ENCODE assay signal across 7 cellular contexts in genomic region chr22:36364255-36365019, GRCh38. TPM values are rescaled to one million over a fixed set of nuclear protein-coding genes. Genes with fewer than 3 reads are reported as not detected.
DNase-seq lines count a peak whose midpoint lies in the region; ATAC-seq and TF ChIP-seq lines count a peak whose summit lies in the region.

No MANE protein-coding gene starts in this region.

- peak overlapping the region; percentile 61 for H3K56ac ChIP-seq in IMR-90 (ENCODE audit: extremely low read depth, insufficient read depth, low read length)

- peak overlapping the region; percentile 18 to 71; a peak in 3 of 4 replicates for H4K8ac ChIP-seq in IMR-90 (ENCODE audit: low read depth in 2 of 2, low read length in 2 of 2)

- peak overlapping the region; percentile 81 for H3K14ac ChIP-seq in IMR-90 (replicated peaks; ENCODE audit: low read depth, low read length)

- H2BK15ac ChIP-seq in IMR-90 (ENCODE audit: low read depth, low read length), result peak overlapping the region; percentile 55; the same call in 1 of the 3 replicates

- peak overlapping the region; percentile 39 for H3K23ac ChIP-seq in IMR-90 (ENCODE audit: low read depth, low read length)

- dilution Hi-C loops in IMR-90 (cut with HindIII; ENCODE audit: low sequenced_read_pairs, unreplicated experiment), result no loop called here

- H2BK20ac ChIP-seq in IMR-90 (ENCODE audit: low read depth, low read length), result peak overlapping the region; percentile 68; the same call in 1 of the 2 replicates

- no peaks in the 10 kb centered on the region for H3K27me3 Mint-ChIP-seq in activated naive CD8-positive, alpha-beta T cell

- peaks cover 96% of the 10 kb centered on the region for H3K4me1 Mint-ChIP-seq in activated naive CD8-positive, alpha-beta T cell (ENCODE audit: low read depth)

- H3K36me3 ChIP-seq in IMR-90 (ENCODE audit: control insufficient read depth, insufficient read depth, low read length), result peaks cover 46% of the 10 kb centered on the region
- peaks cover 0 to 15% of the 10 kb centered on the region in 2 donors for H3K36me3 ChIP-seq in left lung
- peaks cover 4 to 9% of the 10 kb centered on the region in 2 donors for H3K36me3 ChIP-seq in stomach smooth muscle (ENCODE audit: control insufficient read depth in 2 of 2, insufficient read depth in 2 of 2, low read length in 2 of 2)

- POLR2A ChIA-PET in IMR-90 (lab: Charles Lee; ENCODE audit: unreplicated experiment), result interaction anchor here (0.8 to 1.1 kb wide), 2 partner anchors 13 to 21 kb away, joined by 3 to 5 read pairs; no protein-coding TSS in a partner anchor

- peaks cover 100% of the 10 kb centered on the region for H4K20me1 ChIP-seq in IMR-90 (ENCODE audit: insufficient read depth, low read length)

- peak overlapping the region; percentile 92 for H3K27ac ChIP-seq in IMR-90 (ENCODE audit: insufficient read depth, low read length)
- H3K27ac ChIP-seq in left lung, result peak overlapping the region; percentile 87 to 99
- H3K27ac ChIP-seq in stomach smooth muscle (ENCODE audit: low read length), result peak overlapping the region; percentile 77

- in situ Hi-C loops in IMR-90 (cut with MboI; ENCODE audit: low sequenced_read_pairs), result no loop called here

- H4K5ac ChIP-seq in IMR-90 (ENCODE audit: low read depth, low read length), result peak overlapping the region; percentile 19; the same call in 1 of the 2 replicates

- H3K79me1 ChIP-seq in IMR-90 (ENCODE audit: low read depth in 1 of 2, low read length in 2 of 2), result peaks cover 0 to 67% of the 10 kb centered on the region in 2 experiments; a peak in 2 of 4 replicates

- no peaks in the 10 kb centered on the region for H3K9me3 ChIP-seq in IMR-90 (ENCODE audit: control insufficient read depth, insufficient read depth, low read length)
- H3K9me3 ChIP-seq in left lung, result no peaks in the 10 kb centered on the region
- H3K9me3 ChIP-seq in stomach smooth muscle (ENCODE audit: control insufficient read depth in 2 of 2, low read length in 2 of 2), result no peaks in the 10 kb centered on the region

- H3K27me3 ChIP-seq in IMR-90 (ENCODE audit: control insufficient read depth, insufficient read depth, low read length) (no peaks in the 10 kb centered on the region), left lung (no peaks in the 10 kb centered on the region), stomach smooth muscle (ENCODE audit: control insufficient read depth in 1 of 2, insufficient read depth in 2 of 2, low read length in 2 of 2) (no peaks in the 10 kb centered on the region)

- BruUV-seq in IMR-90 (replicated peaks; lab: Mats Ljungman, UMichigan), result no TSS peak

- TF ChIP-seq POLR2A in IMR-90 (IDR thresholded peaks at IDR 0.05; ENCODE audit: low read depth, low read length), result no peak; the same call in 1 of the 2 replicates

- no peaks in the 10 kb centered on the region for H3K9me3 Mint-ChIP-seq in activated naive CD8-positive, alpha-beta T cell (ENCODE audit: low read depth)

- peak overlapping the region; percentile 34 for H3K4me2 ChIP-seq in IMR-90 (ENCODE audit: low read depth, low read length)

- H2AFZ ChIP-seq in IMR-90 (replicated peaks; ENCODE audit: low read length, poor library complexity), result no peak overlapping the region

- 69% methylated on average over 5 of the region's 7 CpGs; no CpG with 5 or more reads in 1 of the 2 experiments for WGBS in IMR-90 (ENCODE audit: extremely low coverage in 2 of 2, insufficient read length in 1 of 2), 2 experiments

- H2AK9ac ChIP-seq in IMR-90 (replicated peaks; ENCODE audit: low read depth, low read length, poor library complexity), result peak overlapping the region; percentile 33

- peak overlapping the region; percentile 97 for H2BK5ac ChIP-seq in IMR-90 (ENCODE audit: low read depth, low read length, poor library complexity, severe bottlenecking)

- TF ChIP-seq RAD21 in IMR-90 (IDR thresholded peaks at IDR 0.05; ENCODE audit: low read length), result no peak

- intact Hi-C loops in IMR-90 (cut with micrococcal nuclease) (loop anchor here (5.0 kb wide), 1 partner anchor 103 kb away; no protein-coding TSS in a partner anchor), left lung (cut with DNase I) (no loop called here)

- H3K4me3 ChIP-seq in IMR-90 (ENCODE audit: insufficient read depth, low read depth, low read length), result no peak overlapping the region
- no peak overlapping the region for H3K4me3 ChIP-seq in left lung
- H3K4me3 ChIP-seq in stomach smooth muscle (ENCODE audit: low read length in 2 of 2), result peak overlapping the region; percentile 15 to 35

- H3K4ac ChIP-seq in IMR-90 (ENCODE audit: low read depth, low read length), result peak overlapping the region; percentile 85

- TF ChIP-seq CTCF in IMR-90 (conservative IDR thresholded peaks at IDR 0.05; ENCODE audit: low read depth, low read length), result no peak
- TF ChIP-seq CTCF in left lung (IDR thresholded peaks at IDR 0.05), result no peak

- CTCF ChIA-PET in IMR-90 (lab: Yijun Ruan, JAX), result interaction anchor here (1.1 kb wide), 1 partner anchor 106 kb away, joined by 4 read pairs; no protein-coding TSS in a partner anchor

- peak overlapping the region; percentile 84 for H3K4me3 Mint-ChIP-seq in activated naive CD8-positive, alpha-beta T cell

- no peak for ATAC-seq in IMR-90 (ENCODE audit: low read depth)
- no peak for ATAC-seq in left lung

- H2AK5ac ChIP-seq in IMR-90 (ENCODE audit: low read depth, low read length), result peak overlapping the region; percentile 87

- H3K18ac ChIP-seq in IMR-90 (ENCODE audit: low read depth, low read length), result peak overlapping the region; percentile 17; the same call in 1 of the 2 replicates

- peak overlapping the region; percentile 50 for H4K91ac ChIP-seq in IMR-90 (ENCODE audit: insufficient read depth, low read depth, low read length)

- peak overlapping the region; percentile 96 for H3K27ac Mint-ChIP-seq in activated naive CD8-positive, alpha-beta T cell

- peaks cover 69% of the 10 kb centered on the region for H3K9me1 ChIP-seq in IMR-90 (ENCODE audit: insufficient read depth, low read length)

- no peak for DNase-seq in IMR-90
- DNase-seq in left lung, result no peak
- DNase-seq in HT-29 (ENCODE audit: low spot score), result no peak
- DNase-seq in medulla oblongata (ENCODE audit: extremely low spot score), result no peak
- no peak for DNase-seq in NCI-H2227 treated with DMSO at 0.1 percent for 48 hours (lab: John Stamatoyannopoulos, UW)

- H2BK120ac ChIP-seq in IMR-90 (ENCODE audit: low read depth, low read length), result peak overlapping the region; percentile 61

- H3K9ac ChIP-seq in IMR-90 (ENCODE audit: low read depth, low read length), result peak overlapping the region; percentile 8; the same call in 1 of the 2 replicates
- H3K9ac ChIP-seq in stomach smooth muscle (ENCODE audit: low read length in 2 of 2), result peak overlapping the region; percentile 29 to 44

- peaks cover 73% of the 10 kb centered on the region for H3K4me1 ChIP-seq in IMR-90 (ENCODE audit: control insufficient read depth, insufficient read depth, low read length)
- H3K4me1 ChIP-seq in left lung, result peaks cover 87 to 99% of the 10 kb centered on the region in 2 donors
- H3K4me1 ChIP-seq in stomach smooth muscle (ENCODE audit: control insufficient read depth, insufficient read depth, low read length), result peaks cover 99% of the 10 kb centered on the region

- peaks cover 5% of the 10 kb centered on the region for H3K36me3 Mint-ChIP-seq in activated naive CD8-positive, alpha-beta T cell

TF ChIP-seq in IMR-90, 13 proteins besides CTCF, POLR2A, EP300 and RAD21:
- no peak for TF ChIP-seq MXI1 (IDR thresholded peaks at IDR 0.05; ENCODE audit: borderline replicate concordance, low read depth, low read length)
- TF ChIP-seq SMC3 (IDR thresholded peaks at IDR 0.05; ENCODE audit: low read depth, low read length), result no peak
- no peak for TF ChIP-seq MAZ (IDR thresholded peaks at IDR 0.05; ENCODE audit: borderline replicate concordance, low read depth, low read length)
- TF ChIP-seq RCOR1 (IDR thresholded peaks at IDR 0.05; ENCODE audit: insufficient replicate concordance, low read length), result no peak
- no peak for TF ChIP-seq NFE2L2 (IDR thresholded peaks at IDR 0.05; ENCODE audit: low read depth, low read length)
- TF ChIP-seq CHD1 (IDR thresholded peaks at IDR 0.05; ENCODE audit: low read depth, low read length), result no peak
- TF ChIP-seq ELK1 (IDR thresholded peaks at IDR 0.05; ENCODE audit: borderline replicate concordance, low read depth, low read length), result no peak
- TF ChIP-seq FOS (IDR thresholded peaks at IDR 0.05; ENCODE audit: low read depth, low read length), result no peak
- TF ChIP-seq RFX5 (IDR thresholded peaks at IDR 0.05; ENCODE audit: low read depth, low read length), result no peak
- TF ChIP-seq MAFK (IDR thresholded peaks at IDR 0.05; ENCODE audit: low read depth, low read length), result no peak
- TF ChIP-seq BHLHE40 (IDR thresholded peaks at IDR 0.05; ENCODE audit: low read depth, low read length), result no peak
- no peak for TF ChIP-seq USF2 (IDR thresholded peaks at IDR 0.05; ENCODE audit: low read depth, low read length)
- TF ChIP-seq CEBPB (IDR thresholded peaks at IDR 0.05; ENCODE audit: low read depth, low read length), result no peak

RNA-seq across cellular contexts. Expression of gene MYH9, which starts 23.3 kb away (rescaled TPM):
- total RNA-seq in IMR-90 (2012; rRNA removed), result 554 and 783 TPM in 2 replicates
- polyA plus RNA-seq in IMR-90 (2012; rRNA removed), result 475 and 507 TPM in 2 replicates
- polyA plus RNA-seq in IMR-90 (2012; cell fraction: cytosol; rRNA removed), result 197 and 382 TPM in 2 replicates
- polyA plus RNA-seq in IMR-90 (2012; cell fraction: nucleus; rRNA removed; ENCODE audit: low replicate concordance), result 449 and 493 TPM in 2 replicates
- 100 to 1,000 TPM; 754 to 761 TPM for total RNA-seq in left lung
- total RNA-seq in HT-29 (2014; rRNA removed; shearing (Covaris generic)), result 258 and 259 TPM in 2 replicates

Comparison
In these comparisons a context has a peak if more than half of its experiments do, and no peak if none do; other contexts are left out.
1. H3K4me3 ChIP-seq: peak in stomach smooth muscle (2 of 2); none in IMR-90 (single experiment) and left lung (0 of 2).
2. Peak in every context shown above with its lines, with median percentiles within 50 percentile points of each other: H3K27ac ChIP-seq.